ENCODE assay signal across 1 cellular context in the genomic region with DNA sequence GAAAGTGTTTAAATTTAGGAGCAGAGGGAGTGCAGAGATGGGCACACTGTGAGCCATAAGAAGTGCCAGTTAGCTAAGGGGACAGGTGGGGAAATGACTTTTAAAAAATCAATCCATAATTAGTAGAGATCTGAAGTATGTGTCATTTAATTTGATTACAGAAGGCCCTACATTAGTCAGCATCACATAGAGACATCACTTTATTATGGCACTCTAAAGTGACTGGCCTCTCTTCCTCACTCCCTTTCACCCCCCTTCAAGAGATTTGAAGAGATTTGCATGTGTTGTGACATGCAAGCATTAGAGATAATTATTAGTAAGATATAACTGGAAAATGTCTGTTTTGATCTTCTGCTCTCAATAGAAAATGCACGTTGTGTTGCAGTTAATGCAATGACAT.
TF ChIP-seq lines count a peak whose summit lies in the region.

No MANE protein-coding gene starts in this region.

TF ChIP-seq in SK-N-SH treated with all-trans-retinoic acid at 6 μM for 48 hours, 23 proteins besides CTCF, POLR2A, EP300 and RAD21 (continued from another document):
- TF ChIP-seq PPARA (CRISPR knock-in tag; IDR thresholded peaks at IDR 0.05; ENCODE audit: borderline replicate concordance), result no peak
- TF ChIP-seq OSR1 (CRISPR knock-in tag; IDR thresholded peaks at IDR 0.05), result no peak
- TF ChIP-seq SNAI2 (CRISPR knock-in tag; IDR thresholded peaks at IDR 0.05), result no peak
- no peak for TF ChIP-seq TOX (CRISPR knock-in tag; IDR thresholded peaks at IDR 0.05; ENCODE audit: borderline replicate concordance)
